Comparison of ENCODE assay signal across 8 cellular contexts in genomic region chr17:1362065-1362848, GRCh38. TPM values are rescaled to one million over a fixed set of nuclear protein-coding genes. Genes with fewer than 3 reads are reported as not detected.
A peak's percentile ranks its signal among the peaks of the same experiment; 100 is the strongest.
DNase-seq lines count a peak whose midpoint lies in the region; ATAC-seq and TF ChIP-seq lines count a peak whose summit lies in the region.

No MANE protein-coding gene starts in this region.

- H3K4me1 ChIP-seq in mammary epithelial cell (ENCODE audit: insufficient read depth, low read length) = peaks cover 15% of the 10 kb centered on the region
- H3K4me1 ChIP-seq in left lung = peaks cover 46 to 74% of the 10 kb centered on the region in 2 donors
- H3K4me1 ChIP-seq in thoracic aorta (ENCODE audit: control insufficient read depth in 1 of 2, low read depth in 2 of 2) = peaks cover 58% of the 10 kb centered on the region in 2 donors

- DNase-seq in MCF 10A (ENCODE audit: unreplicated experiment) = no peak
- DNase-seq in mammary epithelial cell = no peak
- peak; percentile 79 for DNase-seq in activated CD8-positive, alpha-beta T cell treated with anti-CD3 and anti-CD28 coated beads for 36 hours
- DNase-seq in left lung = no peak
- no peak for DNase-seq in thoracic aorta (ENCODE audit: low spot score)
- no peak for DNase-seq in NCI-H510A treated with DMSO at 0.1 percent for 48 hours (lab: John Stamatoyannopoulos, UW)
- DNase-seq in NCI-H1417 (lab: John Stamatoyannopoulos, UW) = no peak
- DNase-seq in posterior vena cava (ENCODE audit: low spot score) = no peak

- dilution Hi-C loops in mammary epithelial cell (cut with HindIII; ENCODE audit: low sequenced_read_pairs) = no loop called here

- no TSS peak for BruUV-seq in MCF 10A (replicated peaks; lab: Mats Ljungman, UMichigan)
- no TSS peak for BruUV-seq in mammary epithelial cell (replicated peaks; lab: Mats Ljungman, UMichigan)

- H3K9me3 ChIP-seq in mammary epithelial cell (replicated peaks; ENCODE audit: insufficient read depth, low read length) (no peaks in the 10 kb centered on the region), left lung (no peaks in the 10 kb centered on the region), thoracic aorta (no peaks in the 10 kb centered on the region)

- no peak overlapping the region for H3K4me3 Mint-ChIP-seq in MCF 10A (ENCODE audit: unreplicated experiment)
- peak overlapping the region; percentile 22 for H3K4me3 Mint-ChIP-seq in activated CD8-positive, alpha-beta T cell treated with anti-CD3 and anti-CD28 coated beads for 36 hours

- no peak overlapping the region for H3K27ac ChIP-seq in mammary epithelial cell (ENCODE audit: insufficient read depth, low read depth, low read length)
- peak overlapping the region in 1 of 2 donors; percentile 68 for H3K27ac ChIP-seq in left lung
- H3K27ac ChIP-seq in thoracic aorta = no peak overlapping the region

- POLR2A ChIA-PET in MCF 10A (lab: Yijun Ruan, JAX) = interaction anchor here (0.6 to 2.4 kb wide), 9 partner anchors 11 to 153 kb away, joined by 3 to 7 read pairs (median 4); partner anchors contain the start of genes CRK and YWHAE
- POLR2A ChIA-PET in activated CD8-positive, alpha-beta T cell treated with anti-CD3 and anti-CD28 coated beads for 36 hours (lab: Charles Lee) = interaction anchor here (0.7 to 2.5 kb wide), 18 partner anchors 10 to 154 kb away, joined by 3 to 13 read pairs (median 4); partner anchors contain the start of genes INPP5K and YWHAE

- peak; percentile 78 for ATAC-seq in activated CD8-positive, alpha-beta T cell treated with anti-CD3 and anti-CD28 coated beads for 36 hours
- ATAC-seq in left lung = peak; percentile 11
- no peak for ATAC-seq in thoracic aorta (ENCODE audit: insufficient number of reproducible peaks, low FRiP score, low read depth)

- H4K20me1 ChIP-seq in mammary epithelial cell (ENCODE audit: insufficient read depth, low read length) = peaks cover 14% of the 10 kb centered on the region

- no peaks in the 10 kb centered on the region for H3K9me3 Mint-ChIP-seq in MCF 10A (ENCODE audit: unreplicated experiment)
- H3K9me3 Mint-ChIP-seq in activated CD8-positive, alpha-beta T cell treated with anti-CD3 and anti-CD28 coated beads for 36 hours = no peaks in the 10 kb centered on the region

- no peak for TF ChIP-seq CTCF in MCF 10A (IDR thresholded peaks at IDR 0.05; ENCODE audit: unreplicated experiment)
- TF ChIP-seq CTCF in mammary epithelial cell (conservative IDR thresholded peaks at IDR 0.05 in 1 of 2, IDR thresholded peaks at IDR 0.05 in 1 of 2; ENCODE audit: extremely low read depth in 1 of 2, insufficient read depth in 1 of 2, low read depth in 1 of 2, low read length in 2 of 2) = no peak
- TF ChIP-seq CTCF in activated CD8-positive, alpha-beta T cell treated with anti-CD3 and anti-CD28 coated beads for 36 hours (IDR thresholded peaks at IDR 0.05) = no peak
- no peak for TF ChIP-seq CTCF in left lung (IDR thresholded peaks at IDR 0.05)
- TF ChIP-seq CTCF in thoracic aorta (IDR thresholded peaks at IDR 0.05) = no peak

- H3K4me2 ChIP-seq in mammary epithelial cell (ENCODE audit: insufficient read depth, low read depth, low read length) = no peak overlapping the region

- H3K4me1 Mint-ChIP-seq in MCF 10A (ENCODE audit: insufficient read depth, unreplicated experiment) = peaks cover 36% of the 10 kb centered on the region
- peaks cover 59% of the 10 kb centered on the region for H3K4me1 Mint-ChIP-seq in activated CD8-positive, alpha-beta T cell treated with anti-CD3 and anti-CD28 coated beads for 36 hours (ENCODE audit: low read depth)

- WGBS in mammary epithelial cell (ENCODE audit: low coverage, missing lambda C conversion rate) = 58% methylated on average over 10 of the region's 10 CpGs

- H3K27me3 ChIP-seq in mammary epithelial cell (ENCODE audit: insufficient read depth, low read length) (no peaks in the 10 kb centered on the region), left lung (no peaks in the 10 kb centered on the region), thoracic aorta (replicated peaks; ENCODE audit: insufficient read depth) (no peaks in the 10 kb centered on the region)

- H3K79me2 ChIP-seq in mammary epithelial cell (ENCODE audit: insufficient read depth, low read length) = peaks cover 99% of the 10 kb centered on the region

- peaks cover 89% of the 10 kb centered on the region for H3K36me3 Mint-ChIP-seq in MCF 10A (ENCODE audit: insufficient read depth, unreplicated experiment)
- H3K36me3 Mint-ChIP-seq in activated CD8-positive, alpha-beta T cell treated with anti-CD3 and anti-CD28 coated beads for 36 hours (ENCODE audit: low read depth) = peaks cover 37% of the 10 kb centered on the region

- intact Hi-C loops in MCF 10A (cut with micrococcal nuclease) (no loop called here), mammary epithelial cell (cut with micrococcal nuclease) (no loop called here), left lung (cut with DNase I) (no loop called here), posterior vena cava (cut with DNase I) (loop anchor here (10.0 kb wide), 2 partner anchors 93 to 133 kb away; partner anchors contain the start of genes MYO1C (in 2 of the 2) and CRK (in 1 of the 2))
- intact Hi-C loops in activated CD8-positive, alpha-beta T cell treated with anti-CD3 and anti-CD28 coated beads for 36 hours (cut with micrococcal nuclease) = no loop called here

- H3K36me3 ChIP-seq in mammary epithelial cell (ENCODE audit: insufficient read depth, low read length) (peaks cover 31% of the 10 kb centered on the region), left lung (peaks cover 0 to 59% of the 10 kb centered on the region in 2 donors), thoracic aorta (peaks cover 9% of the 10 kb centered on the region)

- CTCF ChIA-PET in MCF 10A (lab: Yijun Ruan, JAX) = interaction anchor here (0.6 to 1.1 kb wide), 6 partner anchors 15 to 273 kb away, joined by 3 to 4 read pairs (median 3); partner anchors contain the start of gene YWHAE
- CTCF ChIA-PET in mammary epithelial cell (lab: Charles Lee; ENCODE audit: low non-redundant PET) = no interaction called here
- CTCF ChIA-PET in activated CD8-positive, alpha-beta T cell treated with anti-CD3 and anti-CD28 coated beads for 36 hours (lab: Charles Lee) = interaction anchor here (0.6 to 2.6 kb wide), 20 partner anchors 10 to 359 kb away, joined by 3 to 15 read pairs (median 4); partner anchors contain the start of genes INPP5K and YWHAE

- no peaks in the 10 kb centered on the region for H3K27me3 Mint-ChIP-seq in MCF 10A (ENCODE audit: insufficient read depth, unreplicated experiment)
- H3K27me3 Mint-ChIP-seq in activated CD8-positive, alpha-beta T cell treated with anti-CD3 and anti-CD28 coated beads for 36 hours = no peaks in the 10 kb centered on the region

- no peak overlapping the region for H2AFZ ChIP-seq in mammary epithelial cell (ENCODE audit: low read depth, low read length)

- H3K27ac Mint-ChIP-seq in MCF 10A (ENCODE audit: low read depth, unreplicated experiment) = peak overlapping the region; percentile 44
- H3K27ac Mint-ChIP-seq in activated CD8-positive, alpha-beta T cell treated with anti-CD3 and anti-CD28 coated beads for 36 hours = peak overlapping the region; percentile 82

- in situ Hi-C loops in mammary epithelial cell (cut with MboI; ENCODE audit: low sequenced_read_pairs in 2 of 2) = loop anchor here in 1 of 2 donors (5.0 kb wide), 1 partner anchor 155 kb away; the partner anchor contains the start of gene INPP5K

- no peak overlapping the region for H3K9ac ChIP-seq in mammary epithelial cell (ENCODE audit: insufficient read depth, low read length)

- no peak overlapping the region for H3K4me3 ChIP-seq in mammary epithelial cell (replicated peaks in 1 of 3; ENCODE audit: insufficient read depth in 1 of 3, low read depth in 2 of 3, low read length in 3 of 3)
- H3K4me3 ChIP-seq in left lung = no peak overlapping the region
- peak overlapping the region; percentile 7 for H3K4me3 ChIP-seq in thoracic aorta

RNA-seq across cellular contexts. Expression of gene YWHAE, which starts 37.8 kb away (rescaled TPM):
- 813 and 886 TPM in 2 replicates for total RNA-seq in MCF 10A (2022)
- 100 to 1,000 TPM; 528 to 689 TPM for total RNA-seq in mammary epithelial cell
- 1,045 TPM for polyA plus RNA-seq in mammary epithelial cell
- 400 TPM for polyA minus RNA-seq in mammary epithelial cell
- total RNA-seq in activated CD8-positive, alpha-beta T cell treated with anti-CD3 and anti-CD28 coated beads for 36 hours = 100 to 1,000 TPM; 425 to 440 TPM
- 100 to 1,000 TPM; 437 to 455 TPM for total RNA-seq in left lung
- total RNA-seq in thoracic aorta = 100 to 1,000 TPM; 178 to 593 TPM
- total RNA-seq in posterior vena cava = 100 to 1,000 TPM; 274 to 306 TPM

Comparison
In these comparisons a context has a peak if more than half of its experiments do, and no peak if none do; other contexts are left out.
1. intact Hi-C loops: an anchor here in posterior vena cava (10.0 kb wide); none called in MCF 10A, mammary epithelial cell, activated CD8-positive, alpha-beta T cell treated with anti-CD3 and anti-CD28 coated beads for 36 hours and left lung.